In genomic region chr10:119871881-119872609, GRCh38 we compare ENCODE assay signal across 1 cellular context.
A peak's percentile ranks its signal among the peaks of the same experiment; 100 is the strongest.
TF ChIP-seq lines count a peak whose summit lies in the region.

No MANE protein-coding gene starts in this region.

TF ChIP-seq in SK-N-SH, 30 proteins besides CTCF, POLR2A, EP300 and RAD21 (continued from another document):
- TF ChIP-seq, protein P1, sequence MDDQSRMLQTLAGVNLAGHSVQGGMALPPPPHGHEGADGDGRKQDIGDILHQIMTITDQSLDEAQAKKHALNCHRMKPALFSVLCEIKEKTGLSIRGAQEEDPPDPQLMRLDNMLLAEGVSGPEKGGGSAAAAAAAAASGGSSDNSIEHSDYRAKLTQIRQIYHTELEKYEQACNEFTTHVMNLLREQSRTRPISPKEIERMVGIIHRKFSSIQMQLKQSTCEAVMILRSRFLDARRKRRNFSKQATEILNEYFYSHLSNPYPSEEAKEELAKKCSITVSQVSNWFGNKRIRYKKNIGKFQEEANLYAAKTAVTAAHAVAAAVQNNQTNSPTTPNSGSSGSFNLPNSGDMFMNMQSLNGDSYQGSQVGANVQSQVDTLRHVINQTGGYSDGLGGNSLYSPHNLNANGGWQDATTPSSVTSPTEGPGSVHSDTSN (IDR thresholded peaks at IDR 0.05), result peak; percentile 68
